ENCODE assay signal across 9 cellular contexts in the genomic region with DNA sequence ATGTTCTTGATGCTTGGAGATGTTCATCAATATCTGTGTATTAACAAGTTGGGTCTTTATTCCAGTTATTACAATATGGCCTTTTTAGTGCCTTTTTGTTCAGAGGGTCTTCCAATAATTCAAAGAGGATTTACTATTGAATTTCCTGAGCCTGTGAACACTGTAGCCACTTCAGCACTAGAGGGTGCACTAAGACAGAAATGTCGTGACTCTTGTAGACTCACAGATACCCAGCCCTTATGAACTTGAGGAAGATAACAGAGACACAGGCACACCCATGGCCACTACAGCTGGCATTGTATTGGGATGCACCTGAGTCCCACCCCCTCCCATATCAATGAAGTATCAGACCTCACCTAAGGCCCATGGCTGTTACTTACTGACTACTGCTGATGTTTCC. TPM values are rescaled to one million over a fixed set of nuclear protein-coding genes. Genes with fewer than 3 reads are reported as not detected.
A peak's percentile ranks its signal among the peaks of the same experiment; 100 is the strongest.
DNase-seq lines count a peak whose midpoint lies in the region; ATAC-seq and TF ChIP-seq lines count a peak whose summit lies in the region.
"Had no signal": no experiment of that assay in that cellular context is flagged by ENCODE, and none has a peak within 500 bp of the region (broad histone marks: within the 10 kb centered on the region; RNA-seq: fewer than 3 reads in every experiment).

No MANE protein-coding gene starts in this region.

- DNase-seq in GM23338 (ENCODE audit: low spot score), result peak; percentile 50
- DNase-seq in NCI-H1436 treated with DMSO at 0.1 percent for 48 hours (lab: John Stamatoyannopoulos, UW), result peak; percentile 5
- DNase-seq in body of pancreas, result no peak
- DNase-seq in neuronal stem cell (ENCODE audit: low spot score), result peak; percentile 8
- no peak for DNase-seq in T-helper 17 cell
- no peak for DNase-seq in activated T-cell treated with anti-CD3 and anti-CD28 coated beads for 4 hours
- no peak for DNase-seq in activated T-cell treated with anti-CD3 and anti-CD28 coated beads, Interleukin-2, amount 50 U/mL, for 48 hours
- DNase-seq: activated CD4-positive, alpha-beta T cell treated with anti-CD3 and anti-CD28 coated beads for 48 hours had no signal

- H3K27ac Mint-ChIP-seq in GM23338, result no peak overlapping the region
- H3K27ac Mint-ChIP-seq in T-helper 17 cell, result no peak overlapping the region

- H3K4ac ChIP-seq in neuronal stem cell (ENCODE audit: low read length), result no peak overlapping the region

- H3K9ac ChIP-seq in neuronal stem cell (ENCODE audit: low read depth, low read length, poor library complexity), result no peak overlapping the region

- H3K4me3 ChIP-seq in GM23338, result no peak overlapping the region
- no peak overlapping the region for H3K4me3 ChIP-seq in body of pancreas
- no peak overlapping the region for H3K4me3 ChIP-seq in neuronal stem cell (ENCODE audit: low read length in 2 of 2)
- H3K4me3 ChIP-seq: skin epidermis had no signal

- H2BK12ac ChIP-seq in neuronal stem cell (ENCODE audit: low read length), result no peak overlapping the region

- H4K8ac ChIP-seq in neuronal stem cell (ENCODE audit: low read depth, low read length), result no peak overlapping the region

- no peak for TF ChIP-seq POLR2A in body of pancreas (IDR thresholded peaks at IDR 0.05)

- no peaks in the 10 kb centered on the region for H4K20me1 ChIP-seq in GM23338 (replicated peaks; ENCODE audit: insufficient read depth)

- H3K27me3 Mint-ChIP-seq in GM23338 (ENCODE audit: insufficient read depth, low read depth, poor library complexity) (no peaks in the 10 kb centered on the region), T-helper 17 cell (no peaks in the 10 kb centered on the region)

- H2BK5ac ChIP-seq in neuronal stem cell (ENCODE audit: low read length), result no peak overlapping the region

- intact Hi-C loops in body of pancreas (cut with DNase I), result no loop called here

- H3K4me3 Mint-ChIP-seq in GM23338 (no peak overlapping the region), T-helper 17 cell (no peak overlapping the region)

- H3K4me1 Mint-ChIP-seq in GM23338 (no peaks in the 10 kb centered on the region), T-helper 17 cell (no peaks in the 10 kb centered on the region)

- H3K18ac ChIP-seq in neuronal stem cell (ENCODE audit: low read length), result no peak overlapping the region

- no peak overlapping the region for H2BK15ac ChIP-seq in neuronal stem cell (ENCODE audit: low read length)

- no peaks in the 10 kb centered on the region; the same call in 2 of the 3 replicates for H3K9me3 Mint-ChIP-seq in GM23338

- H3K79me1 ChIP-seq in neuronal stem cell (ENCODE audit: low read depth, low read length), result no peaks in the 10 kb centered on the region

- no peak overlapping the region for H4K91ac ChIP-seq in neuronal stem cell (ENCODE audit: low read depth, low read length, poor library complexity)

- no peaks in the 10 kb centered on the region for H3K9me2 ChIP-seq in GM23338 (ENCODE audit: insufficient read depth)

- H3K36me3 Mint-ChIP-seq in GM23338 (ENCODE audit: low read depth) (no peaks in the 10 kb centered on the region), T-helper 17 cell (ENCODE audit: low read depth) (no peaks in the 10 kb centered on the region)

- H2BK120ac ChIP-seq in neuronal stem cell (ENCODE audit: low read depth, low read length), result no peak overlapping the region

- H3K9me3 ChIP-seq in body of pancreas (no peaks in the 10 kb centered on the region), neuronal stem cell (replicated peaks in 1 of 2; ENCODE audit: control insufficient read depth in 2 of 2, insufficient read depth in 1 of 2, low read depth in 1 of 2, low read length in 2 of 2) (peaks cover 0 to 2% of the 10 kb centered on the region in 2 donors), T-helper 17 cell (ENCODE audit: control insufficient read depth, low read length, poor library complexity, severe bottlenecking) (no peaks in the 10 kb centered on the region)

- no peak overlapping the region for H2AFZ ChIP-seq in GM23338
- H2AFZ ChIP-seq in neuronal stem cell (ENCODE audit: low read length), result no peak overlapping the region

- WGBS in body of pancreas, 2 donors, result 0% methylated on average over 1 of the region's 1 CpG; no CpG with 5 or more reads in 1 of the 2 donors
- WGBS in neuronal stem cell (ENCODE audit: extremely low coverage in 2 of 2, insufficient read length in 2 of 2, insufficient replicate concordance in 1 of 2), 2 donors, result no CpG with 5 or more reads among the region's 1 CpG

- H3K14ac ChIP-seq in neuronal stem cell (ENCODE audit: low read length), result no peak overlapping the region

- H3K4me1 ChIP-seq in GM23338 (ENCODE audit: insufficient read depth) (no peaks in the 10 kb centered on the region), body of pancreas (no peaks in the 10 kb centered on the region), neuronal stem cell (ENCODE audit: control insufficient read depth in 2 of 2, insufficient read depth in 1 of 2, low read depth in 1 of 2, low read length in 2 of 2) (no peaks in the 10 kb centered on the region)

- no peaks in the 10 kb centered on the region for H3F3A ChIP-seq in GM23338 (replicated peaks; ENCODE audit: low read depth)

- H3K27ac ChIP-seq in GM23338 (ENCODE audit: low read depth) (no peak overlapping the region), body of pancreas (no peak overlapping the region), neuronal stem cell (replicated peaks; ENCODE audit: low read length) (no peak overlapping the region)
- H3K27ac ChIP-seq: skin epidermis had no signal

- no peaks in the 10 kb centered on the region for H3K36me3 ChIP-seq in GM23338 (ENCODE audit: insufficient read depth)
- H3K36me3 ChIP-seq in body of pancreas (replicated peaks in 1 of 2; ENCODE audit: insufficient read depth in 1 of 2, low read depth in 2 of 2), result no peaks in the 10 kb centered on the region
- no peaks in the 10 kb centered on the region for H3K36me3 ChIP-seq in neuronal stem cell (replicated peaks in 1 of 2; ENCODE audit: control insufficient read depth in 2 of 2, insufficient read depth in 2 of 2, low read length in 2 of 2)

- H3K27me3 ChIP-seq in GM23338 (ENCODE audit: insufficient read depth) (no peaks in the 10 kb centered on the region), body of pancreas (no peaks in the 10 kb centered on the region), neuronal stem cell (ENCODE audit: control insufficient read depth in 3 of 3, insufficient read depth in 3 of 3, low read depth in 1 of 3, low read length in 3 of 3) (no peaks in the 10 kb centered on the region)

- no peak overlapping the region for H3K23ac ChIP-seq in neuronal stem cell (ENCODE audit: low read depth, low read length, poor library complexity)

- TF ChIP-seq CTCF in GM23338 (conservative IDR thresholded peaks at IDR 0.05; ENCODE audit: low read depth in 2 of 2), result peak; percentile 55 to 71
- TF ChIP-seq CTCF in body of pancreas (IDR thresholded peaks at IDR 0.05), result peak in 4 of 7 experiments; percentile 10 to 26 (median 24)

- H3K4me2 ChIP-seq in GM23338 (no peak overlapping the region), neuronal stem cell (ENCODE audit: insufficient read depth, low read length, poor library complexity, severe bottlenecking) (no peak overlapping the region)

- H3K79me2 ChIP-seq in GM23338 (replicated peaks; ENCODE audit: insufficient read depth), result no peaks in the 10 kb centered on the region

- no peak overlapping the region for H2AK5ac ChIP-seq in neuronal stem cell (ENCODE audit: low read depth, low read length)

- ATAC-seq in GM23338 (peak; percentile 87), body of pancreas (no peak), T-helper 17 cell (no peak)

TF ChIP-seq in GM23338, 12 proteins besides CTCF, POLR2A, EP300 and RAD21:
- TF ChIP-seq ZNF114 (CRISPR knock-in tag; IDR thresholded peaks at IDR 0.05) (no peak), STAT1 (IDR thresholded peaks at IDR 0.05; ENCODE audit: unreplicated experiment) (no peak)
TF ChIP-seq in GM23338: peak in this region for 0.

RNA-seq across cellular contexts. Expression of a gene that starts 54.4 kb away (rescaled TPM):
- total RNA-seq in GM23338 (2014; rRNA removed; shearing (Covaris generic)), result not detected in 2 replicates
- polyA plus RNA-seq in GM23338 (2016; fragmentation: Nextera tagmentation; extraction: Ambion mirVana), result not detected in 2 replicates
- total RNA-seq in body of pancreas (not detected), T-helper 17 cell (not detected)
- not detected for polyA plus RNA-seq in neuronal stem cell (2013, experiment 1 of 2)
- not detected for polyA plus RNA-seq in neuronal stem cell (2013, experiment 2 of 2)

Comparison
In these comparisons a context has a peak if more than half of its experiments do, and no peak if none do; other contexts are left out.
1. DNase-seq: peak in GM23338 (single experiment), NCI-H1436 treated with DMSO at 0.1 percent for 48 hours (single experiment) and neuronal stem cell (single experiment); none in body of pancreas (0 of 4), T-helper 17 cell (0 of 3), activated T-cell treated with anti-CD3 and anti-CD28 coated beads for 4 hours (single experiment) and activated T-cell treated with anti-CD3 and anti-CD28 coated beads, Interleukin-2, amount 50 U/mL, for 48 hours (0 of 2).